8 cellular contexts compared by ENCODE assay signal in the genomic region with DNA sequence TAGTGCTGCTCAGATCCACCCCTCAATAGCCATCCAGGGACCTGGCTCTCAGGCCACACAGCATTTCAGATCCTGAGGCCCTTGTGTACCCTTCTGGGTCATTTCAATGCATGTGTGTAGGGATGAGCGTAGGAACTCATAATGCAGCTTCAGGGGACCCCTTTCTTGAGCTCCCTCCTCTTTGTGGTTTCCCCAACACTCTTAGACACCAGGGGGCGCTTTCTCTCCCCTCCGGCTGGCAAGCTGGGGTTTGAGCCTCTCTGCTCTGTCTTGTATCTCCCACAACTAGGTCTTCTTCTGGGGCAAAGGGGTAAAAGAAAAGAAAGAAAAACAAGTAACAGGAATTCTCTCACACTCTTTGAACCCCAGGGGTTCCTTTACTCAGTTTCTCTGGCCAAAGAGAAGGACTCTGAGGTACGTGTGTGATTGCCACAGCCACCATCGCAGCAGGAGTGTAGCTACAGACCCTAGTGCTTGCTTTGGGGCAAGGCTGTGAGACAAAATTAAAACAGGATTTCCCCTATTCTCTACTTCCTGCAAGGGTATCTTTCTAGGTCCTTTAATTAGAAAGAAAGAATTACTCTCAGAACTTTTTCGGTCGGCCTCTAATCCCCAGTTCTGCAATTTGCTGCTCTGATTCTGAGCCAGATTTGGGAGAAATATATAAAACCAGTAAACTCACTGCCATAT.
A peak's percentile ranks its signal among the peaks of the same experiment; 100 is the strongest.
DNase-seq lines count a peak whose midpoint lies in the region; ATAC-seq lines count a peak whose summit lies in the region.

No MANE protein-coding gene starts in this region.

- intact Hi-C loops in head of caudate nucleus (cut with DNase I) = loop anchor here (5.0 kb wide), 1 partner anchor 95 kb away; no protein-coding TSS in a partner anchor

- ATAC-seq in GM18873 (IDR thresholded peaks at IDR 0.05; ENCODE audit: low FRiP score, unreplicated experiment) = peak; percentile 81
- ATAC-seq in HG03095 (IDR thresholded peaks at IDR 0.05; ENCODE audit: unreplicated experiment) = peak; percentile 94

- DNase-seq in CD1c-positive myeloid dendritic cell (ENCODE audit: extremely low spot score) = peak; percentile 40
- peak; percentile 86 for DNase-seq in NCI-H69 (lab: John Stamatoyannopoulos, UW)
- DNase-seq in activated T-cell treated with anti-CD3 and anti-CD28 coated beads for 4 hours = peak; percentile 19
- DNase-seq in head of caudate nucleus = peak; percentile 57 to 96 (median 86)
- peak; percentile 75 for DNase-seq in putamen (ENCODE audit: low spot score)
- DNase-seq in NCI-H2029 (lab: John Stamatoyannopoulos, UW) = no peak
